ENCODE assay signal across 19 cellular contexts in the genomic region with DNA sequence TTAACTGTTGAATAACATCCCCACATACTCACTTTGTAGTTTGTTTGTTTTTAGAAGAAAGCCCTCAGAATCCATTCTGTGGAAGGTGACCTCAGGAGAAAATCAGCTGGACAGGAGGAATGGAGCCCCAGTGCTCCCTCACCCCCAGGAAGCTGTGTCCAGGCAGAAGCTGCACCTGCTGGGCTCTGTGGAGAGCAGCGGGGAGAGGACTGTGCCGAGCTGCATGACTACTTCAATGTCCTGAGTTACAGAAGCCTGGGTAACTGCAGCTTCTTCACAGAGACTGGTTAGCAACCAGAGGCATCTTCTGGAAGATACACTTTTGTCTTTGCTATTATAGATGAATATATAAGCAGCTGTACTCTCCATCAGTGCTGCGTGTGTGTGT. TPM values are rescaled to one million over a fixed set of nuclear protein-coding genes. Genes with fewer than 3 reads are reported as not detected.
DNase-seq lines count a peak whose midpoint lies in the region; ATAC-seq lines count a peak whose summit lies in the region.
"Had no signal": no experiment of that assay in that cellular context is flagged by ENCODE, and none has a peak within 500 bp of the region (broad histone marks: within the 10 kb centered on the region; RNA-seq: fewer than 3 reads in every experiment).

No MANE protein-coding gene starts in this region.

- H3K4me1 Mint-ChIP-seq in activated T-cell treated with anti-CD3 and anti-CD28 coated beads, Interleukin-2, amount 50 U/mL, for 24 hours (ENCODE audit: low read depth) = peaks cover 64% of the 10 kb centered on the region
- H3K4me1 Mint-ChIP-seq in activated T-helper 17 cell treated with anti-CD3 and anti-CD28 coated beads, Interleukin-2, amount 50 U/mL, for 72 hours = peaks cover 47% of the 10 kb centered on the region
- peaks cover 51 to 56% of the 10 kb centered on the region in 2 donors for H3K4me1 Mint-ChIP-seq in natural killer cell treated with Interleukin-12 subunit alpha and Interleukin-12 subunit beta and Interleukin-15 and Interleukin-18, amount 100 ng/mL, for 72 hours (ENCODE audit: low read depth in 2 of 2)

- peak overlapping the region; percentile 98 for H3K27ac Mint-ChIP-seq in activated T-cell treated with anti-CD3 and anti-CD28 coated beads, Interleukin-2, amount 50 U/mL, for 24 hours
- peak overlapping the region; percentile 96 for H3K27ac Mint-ChIP-seq in activated T-helper 17 cell treated with anti-CD3 and anti-CD28 coated beads, Interleukin-2, amount 50 U/mL, for 72 hours
- H3K27ac Mint-ChIP-seq in natural killer cell treated with Interleukin-12 subunit alpha and Interleukin-12 subunit beta and Interleukin-15 and Interleukin-18, amount 100 ng/mL, for 72 hours = peak overlapping the region; percentile 84 to 91
- H3K27ac Mint-ChIP-seq: HFFc6 had no signal

- DNase-seq in activated T-cell treated with anti-CD3 and anti-CD28 coated beads, Interleukin-2, amount 50 U/mL, for 24 hours = no peak
- no peak for DNase-seq in activated T-cell treated with anti-CD3 and anti-CD28 coated beads, Interleukin-2, amount 50 U/mL, for 48 hours
- no peak for DNase-seq in natural killer cell treated with Interleukin-12 subunit alpha and Interleukin-12 subunit beta and Interleukin-15 and Interleukin-18, amount 100 ng/mL, for 72 hours (ENCODE audit: low spot score)
- no peak for DNase-seq in nucleus accumbens (lab: John Stamatoyannopoulos, UW)
- DNase-seq in NOMO-1 (lab: John Stamatoyannopoulos, UW; ENCODE audit: unreplicated experiment in 2 of 2) = no peak
- DNase-seq: DND-41, dorsolateral prefrontal cortex, HFFc6, NCI-H2029 treated with DMSO at 0.1 percent for 48 hours, NCI-H524, PC-9, uterus had no signal

- H3K36me3 Mint-ChIP-seq in activated T-cell treated with anti-CD3 and anti-CD28 coated beads, Interleukin-2, amount 50 U/mL, for 24 hours (ENCODE audit: low read depth) = peaks cover 51% of the 10 kb centered on the region
- H3K36me3 Mint-ChIP-seq in activated T-helper 17 cell treated with anti-CD3 and anti-CD28 coated beads, Interleukin-2, amount 50 U/mL, for 72 hours (ENCODE audit: low read depth) = peaks cover 66% of the 10 kb centered on the region
- peaks cover 20% of the 10 kb centered on the region for H3K36me3 Mint-ChIP-seq in natural killer cell treated with Interleukin-12 subunit alpha and Interleukin-12 subunit beta and Interleukin-15 and Interleukin-18, amount 100 ng/mL, for 72 hours

- H3K9me3 Mint-ChIP-seq in activated T-cell treated with anti-CD3 and anti-CD28 coated beads, Interleukin-2, amount 50 U/mL, for 24 hours = no peaks in the 10 kb centered on the region
- H3K9me3 Mint-ChIP-seq in activated T-helper 17 cell treated with anti-CD3 and anti-CD28 coated beads, Interleukin-2, amount 50 U/mL, for 72 hours = peaks cover 4% of the 10 kb centered on the region
- H3K9me3 Mint-ChIP-seq in natural killer cell treated with Interleukin-12 subunit alpha and Interleukin-12 subunit beta and Interleukin-15 and Interleukin-18, amount 100 ng/mL, for 72 hours = peaks cover 7% of the 10 kb centered on the region
- H3K9me3 Mint-ChIP-seq: HFFc6 had no signal

- H3K27me3 Mint-ChIP-seq in activated T-cell treated with anti-CD3 and anti-CD28 coated beads, Interleukin-2, amount 50 U/mL, for 24 hours = no peaks in the 10 kb centered on the region
- H3K27me3 Mint-ChIP-seq in activated T-helper 17 cell treated with anti-CD3 and anti-CD28 coated beads, Interleukin-2, amount 50 U/mL, for 72 hours = no peaks in the 10 kb centered on the region
- H3K27me3 Mint-ChIP-seq in natural killer cell treated with Interleukin-12 subunit alpha and Interleukin-12 subunit beta and Interleukin-15 and Interleukin-18, amount 100 ng/mL, for 72 hours = no peaks in the 10 kb centered on the region

- peak overlapping the region; percentile 45 for H3K4me3 Mint-ChIP-seq in activated T-cell treated with anti-CD3 and anti-CD28 coated beads, Interleukin-2, amount 50 U/mL, for 24 hours
- H3K4me3 Mint-ChIP-seq in activated T-helper 17 cell treated with anti-CD3 and anti-CD28 coated beads, Interleukin-2, amount 50 U/mL, for 72 hours = peak overlapping the region; percentile 77
- peak overlapping the region; percentile 73 for H3K4me3 Mint-ChIP-seq in natural killer cell treated with Interleukin-12 subunit alpha and Interleukin-12 subunit beta and Interleukin-15 and Interleukin-18, amount 100 ng/mL, for 72 hours
- H3K4me3 Mint-ChIP-seq: HFFc6 had no signal

- ATAC-seq in HG02642 (IDR thresholded peaks at IDR 0.05; ENCODE audit: poor library complexity, unreplicated experiment) (peak; percentile 17), HG03571 (IDR thresholded peaks at IDR 0.05; ENCODE audit: unreplicated experiment) (no peak)
- no peak for ATAC-seq in activated T-helper 17 cell treated with anti-CD3 and anti-CD28 coated beads, Interleukin-2, amount 50 U/mL, for 72 hours (replicated peaks)
- ATAC-seq in natural killer cell treated with Interleukin-12 subunit alpha and Interleukin-12 subunit beta and Interleukin-15 and Interleukin-18, amount 100 ng/mL, for 72 hours = no peak
- ATAC-seq: gastroesophageal sphincter, left lobe of liver, sciatic nerve had no signal

RNA-seq across cellular contexts. Expression of a gene that starts 14.0 kb away (rescaled TPM):
- 10 to 100 TPM; 21.5 to 53.0 TPM for total RNA-seq in activated T-helper 17 cell treated with anti-CD3 and anti-CD28 coated beads, Interleukin-2, amount 50 U/mL, for 72 hours
- 10 to 100 TPM; 13.7 to 15.7 TPM for total RNA-seq in natural killer cell treated with Interleukin-12 subunit alpha and Interleukin-12 subunit beta and Interleukin-15 and Interleukin-18, amount 100 ng/mL, for 72 hours
- total RNA-seq: HFFc6, osteoblast, PC-9 had no signal
